26 cellular contexts compared by ENCODE assay signal in genomic region chr4:20109395-20109794, GRCh38.
DNase-seq lines count a peak whose midpoint lies in the region; ATAC-seq and TF ChIP-seq lines count a peak whose summit lies in the region.
"Had no signal": no experiment of that assay in that cellular context is flagged by ENCODE, and none has a peak within 500 bp of the region (broad histone marks: within the 10 kb centered on the region; RNA-seq: fewer than 3 reads in every experiment).

No MANE protein-coding gene starts in this region.

- peak overlapping the region in 4 of 7 donors; percentile 11 to 30 (median 18) for H3K27ac Mint-ChIP-seq in CD14-positive monocyte
- H3K27ac Mint-ChIP-seq in activated CD4-positive, alpha-beta memory T cell treated with anti-CD3 and anti-CD28 coated beads, Interleukin-2, amount 10 ng/mL, durations not matched to agents 7 days and 5 days: no peak overlapping the region
- H3K27ac Mint-ChIP-seq: activated CD8-positive, alpha-beta T cell treated with anti-CD3 and anti-CD28 coated beads for 36 hours; activated naive CD4-positive, alpha-beta T cell treated with anti-CD3 and anti-CD28 coated beads, Interleukin-2, amount 10 ng/mL, durations not matched to agents 7 days and 5 days; brain; CD8-positive, alpha-beta memory T cell; naive B cell; stimulated activated memory B cell treated with anti-CD40 and anti-IgM and Interleukin-4, amounts not matched to agents 10 μg/mL and 1 μg/mL and 100 μg/mL, for 72 hours had no signal

- H3K4me1 Mint-ChIP-seq in CD14-positive monocyte: no peaks in the 10 kb centered on the region
- H3K4me1 Mint-ChIP-seq in activated CD4-positive, alpha-beta memory T cell treated with anti-CD3 and anti-CD28 coated beads, Interleukin-2, amount 10 ng/mL, durations not matched to agents 7 days and 5 days: no peaks in the 10 kb centered on the region
- H3K4me1 Mint-ChIP-seq: activated naive CD4-positive, alpha-beta T cell treated with anti-CD3 and anti-CD28 coated beads, Interleukin-2, amount 10 ng/mL, durations not matched to agents 7 days and 5 days; brain; CD8-positive, alpha-beta memory T cell; naive B cell; stimulated activated memory B cell treated with anti-CD40 and anti-IgM and Interleukin-4, amounts not matched to agents 10 μg/mL and 1 μg/mL and 100 μg/mL, for 72 hours had no signal

- no peak for TF ChIP-seq CTCF in CD14-positive monocyte (IDR thresholded peaks at IDR 0.05)

- no peak for ATAC-seq in GM18870 (IDR thresholded peaks at IDR 0.05; ENCODE audit: unreplicated experiment)
- ATAC-seq: A549; activated CD8-positive, alpha-beta T cell treated with anti-CD3 and anti-CD28 coated beads for 36 hours; left ventricle myocardium superior; psoas muscle; stimulated activated memory B cell treated with anti-CD40 and anti-IgM and Interleukin-4, amounts not matched to agents 10 μg/mL and 1 μg/mL and 100 μg/mL, for 72 hours had no signal

- intact Hi-C loops in CD14-positive monocyte (cut with micrococcal nuclease): no loop called here

- POLR2A ChIA-PET in activated CD4-positive, alpha-beta memory T cell treated with anti-CD3 and anti-CD28 coated beads, Interleukin-2, amount 10 ng/mL, durations not matched to agents 7 days and 5 days (lab: Charles Lee): no interaction called here

- peaks cover 0 to 2% (median 2%) of the 10 kb centered on the region in 3 donors for H3K27me3 Mint-ChIP-seq in CD14-positive monocyte (ENCODE audit: low read depth in 3 of 3)
- H3K27me3 Mint-ChIP-seq in activated CD4-positive, alpha-beta memory T cell treated with anti-CD3 and anti-CD28 coated beads, Interleukin-2, amount 10 ng/mL, durations not matched to agents 7 days and 5 days: no peaks in the 10 kb centered on the region
- H3K27me3 Mint-ChIP-seq: activated CD8-positive, alpha-beta T cell treated with anti-CD3 and anti-CD28 coated beads for 36 hours; activated naive CD4-positive, alpha-beta T cell treated with anti-CD3 and anti-CD28 coated beads, Interleukin-2, amount 10 ng/mL, durations not matched to agents 7 days and 5 days; CD8-positive, alpha-beta memory T cell; naive B cell; stimulated activated memory B cell treated with anti-CD40 and anti-IgM and Interleukin-4, amounts not matched to agents 10 μg/mL and 1 μg/mL and 100 μg/mL, for 72 hours had no signal

- CTCF ChIA-PET in activated CD4-positive, alpha-beta memory T cell treated with anti-CD3 and anti-CD28 coated beads, Interleukin-2, amount 10 ng/mL, durations not matched to agents 7 days and 5 days (lab: Charles Lee): interaction anchor here (0.9 kb wide), 1 partner anchor 138 kb away, joined by 3 read pairs; no protein-coding TSS in a partner anchor

- no peak for DNase-seq in CD14-positive monocyte (ENCODE audit: low spot score)
- DNase-seq in M059J (ENCODE audit: low read depth): peak; percentile 10
- peak; percentile 15 for DNase-seq in dermis blood vessel endothelial cell
- DNase-seq in medulla oblongata (ENCODE audit: extremely low spot score): peak; percentile 18
- DNase-seq in activated CD8-positive, alpha-beta memory T cell treated with anti-CD3 and anti-CD28 coated beads for 24 hours: no peak
- DNase-seq in NCI-H1092 (lab: John Stamatoyannopoulos, UW): no peak
- no peak for DNase-seq in activated CD4-positive, alpha-beta memory T cell treated with anti-CD3 and anti-CD28 coated beads, Interleukin-2, amount 10 ng/mL, durations not matched to agents 7 days and 5 days
- DNase-seq: activated CD8-positive, alpha-beta T cell treated with anti-CD3 and anti-CD28 coated beads for 36 hours; activated naive CD4-positive, alpha-beta T cell treated with anti-CD3 and anti-CD28 coated beads, Interleukin-2, amount 10 ng/mL, durations not matched to agents 7 days and 5 days; CD8-positive, alpha-beta memory T cell; HCEC 1CT; head of caudate nucleus; left ventricle myocardium superior; midbrain; MV-4-11; naive B cell; NCI-H146; NCI-H2171 treated with DMSO at 0.1 percent for 48 hours; NCI-H524 treated with DMSO at 0.1 percent for 48 hours; psoas muscle; SHP77 treated with DMSO at 0.1 percent for 48 hours; transverse colon had no signal

- H3K36me3 Mint-ChIP-seq in CD14-positive monocyte: no peaks in the 10 kb centered on the region
- H3K36me3 Mint-ChIP-seq in activated CD4-positive, alpha-beta memory T cell treated with anti-CD3 and anti-CD28 coated beads, Interleukin-2, amount 10 ng/mL, durations not matched to agents 7 days and 5 days (ENCODE audit: low read depth): no peaks in the 10 kb centered on the region
- H3K36me3 Mint-ChIP-seq: activated naive CD4-positive, alpha-beta T cell treated with anti-CD3 and anti-CD28 coated beads, Interleukin-2, amount 10 ng/mL, durations not matched to agents 7 days and 5 days; brain; CD8-positive, alpha-beta memory T cell; naive B cell; stimulated activated memory B cell treated with anti-CD40 and anti-IgM and Interleukin-4, amounts not matched to agents 10 μg/mL and 1 μg/mL and 100 μg/mL, for 72 hours had no signal

- H3K4me3 Mint-ChIP-seq in CD14-positive monocyte: no peak overlapping the region
- H3K4me3 Mint-ChIP-seq in activated CD4-positive, alpha-beta memory T cell treated with anti-CD3 and anti-CD28 coated beads, Interleukin-2, amount 10 ng/mL, durations not matched to agents 7 days and 5 days: no peak overlapping the region
- H3K4me3 Mint-ChIP-seq: activated CD8-positive, alpha-beta T cell treated with anti-CD3 and anti-CD28 coated beads for 36 hours; activated naive CD4-positive, alpha-beta T cell treated with anti-CD3 and anti-CD28 coated beads, Interleukin-2, amount 10 ng/mL, durations not matched to agents 7 days and 5 days; brain; CD8-positive, alpha-beta memory T cell; naive B cell; stimulated activated memory B cell treated with anti-CD40 and anti-IgM and Interleukin-4, amounts not matched to agents 10 μg/mL and 1 μg/mL and 100 μg/mL, for 72 hours had no signal

- H3K9me3 Mint-ChIP-seq in CD14-positive monocyte: peaks cover 2 to 11% (median 7%) of the 10 kb centered on the region in 7 donors
- H3K9me3 Mint-ChIP-seq in activated CD4-positive, alpha-beta memory T cell treated with anti-CD3 and anti-CD28 coated beads, Interleukin-2, amount 10 ng/mL, durations not matched to agents 7 days and 5 days: peaks cover 8% of the 10 kb centered on the region

Comparison
In these comparisons a context has a peak if more than half of its experiments do, and no peak if none do; other contexts are left out.
1. DNase-seq: peak in M059J (single experiment), dermis blood vessel endothelial cell (single experiment) and medulla oblongata (single experiment); none in CD14-positive monocyte (single experiment), activated CD8-positive, alpha-beta memory T cell treated with anti-CD3 and anti-CD28 coated beads for 24 hours (single experiment), NCI-H1092 (single experiment) and activated CD4-positive, alpha-beta memory T cell treated with anti-CD3 and anti-CD28 coated beads, Interleukin-2, amount 10 ng/mL, durations not matched to agents 7 days and 5 days (single experiment).